3 cellular contexts compared by ENCODE assay signal in genomic region chr2:172928754-172929153, GRCh38.
TF ChIP-seq lines count a peak whose summit lies in the region.

No MANE protein-coding gene starts in this region.

TF ChIP-seq in SK-N-SH treated with all-trans-retinoic acid at 6 μM for 48 hours, 23 proteins besides CTCF, POLR2A, EP300 and RAD21 (continued from another document and continues in another):
- TF ChIP-seq OSR1 (CRISPR knock-in tag; IDR thresholded peaks at IDR 0.05): no peak
- TF ChIP-seq ZNF565 (CRISPR knock-in tag; conservative IDR thresholded peaks at IDR 0.05; ENCODE audit: low read depth): no peak
- no peak for TF ChIP-seq ARNTL (CRISPR knock-in tag; IDR thresholded peaks at IDR 0.05; ENCODE audit: borderline replicate concordance, low read depth)
- 0 out of 2 replicates have a peak, but pooled peaks have one; percentile 6 for TF ChIP-seq ISL1 (CRISPR knock-in tag; IDR thresholded peaks at IDR 0.05)
- TF ChIP-seq ESRRG (CRISPR knock-in tag; IDR thresholded peaks at IDR 0.05): no peak
- no peak for TF ChIP-seq RARB (CRISPR knock-in tag; IDR thresholded peaks at IDR 0.05)
- TF ChIP-seq BACH2 (CRISPR knock-in tag; IDR thresholded peaks at IDR 0.05; ENCODE audit: borderline replicate concordance): no peak
- no peak for TF ChIP-seq POU6F1 (CRISPR knock-in tag; IDR thresholded peaks at IDR 0.05; ENCODE audit: borderline replicate concordance, low read depth)
- TF ChIP-seq CSRNP3 (CRISPR knock-in tag; IDR thresholded peaks at IDR 0.05): no peak
- TF ChIP-seq ZFP30 (CRISPR knock-in tag; IDR thresholded peaks at IDR 0.05): no peak
- TF ChIP-seq TOX (CRISPR knock-in tag; IDR thresholded peaks at IDR 0.05; ENCODE audit: borderline replicate concordance): no peak
- TF ChIP-seq PATZ1 (CRISPR knock-in tag; IDR thresholded peaks at IDR 0.05; ENCODE audit: borderline replicate concordance): no peak
- TF ChIP-seq SNAI2 (CRISPR knock-in tag; IDR thresholded peaks at IDR 0.05): 0 out of 2 replicates have a peak, but pooled peaks have one; percentile 19
- TF ChIP-seq ZC3H10 (CRISPR knock-in tag; IDR thresholded peaks at IDR 0.05): no peak

TF ChIP-seq in SK-N-SH, 30 proteins besides CTCF, POLR2A, EP300 and RAD21 (continued from another document):
- TF ChIP-seq RXRA (IDR thresholded peaks at IDR 0.05; ENCODE audit: borderline replicate concordance, low read depth): no peak
- no peak for TF ChIP-seq ELF1 (IDR thresholded peaks at IDR 0.05)
- TF ChIP-seq USF2 (IDR thresholded peaks at IDR 0.05; ENCODE audit: borderline replicate concordance, low read depth, low read length): no peak
- no peak for TF ChIP-seq SIN3A (IDR thresholded peaks at IDR 0.05; ENCODE audit: borderline replicate concordance, low read depth, low read length)
- TF ChIP-seq PBX3 (IDR thresholded peaks at IDR 0.05): no peak
- TF ChIP-seq GATA2 (CRISPR knock-in tag; IDR thresholded peaks at IDR 0.05): no peak
- no peak for TF ChIP-seq GABPA (IDR thresholded peaks at IDR 0.05; ENCODE audit: low read depth)
- no peak for TF ChIP-seq NRF1 (IDR thresholded peaks at IDR 0.05; ENCODE audit: low read depth, low read length)
- TF ChIP-seq IRF3 (IDR thresholded peaks at IDR 0.05; ENCODE audit: low read depth, low read length): no peak
- TF ChIP-seq FOXM1 (IDR thresholded peaks at IDR 0.05; ENCODE audit: low read depth): no peak
- no peak for TF ChIP-seq YY1 (IDR thresholded peaks at IDR 0.05; ENCODE audit: low read depth)
- no peak for TF ChIP-seq NFIC (IDR thresholded peaks at IDR 0.05; ENCODE audit: borderline replicate concordance)

TF ChIP-seq in HepG2, 621 proteins besides CTCF, POLR2A, EP300 and RAD21 (continued from another document):
- TF ChIP-seq HNRNPK (IDR thresholded peaks at IDR 0.05; ENCODE audit: low read depth, low read length, poor library complexity, severe bottlenecking): no peak
- TF ChIP-seq TBP (CRISPR knock-in tag; IDR thresholded peaks at IDR 0.05): no peak
- TF ChIP-seq ZNF124 (CRISPR knock-in tag; IDR thresholded peaks at IDR 0.05): no peak
